8 cellular contexts compared by ENCODE assay signal in genomic region chr9:35729700-35730485, GRCh38. TPM values are rescaled to one million over a fixed set of nuclear protein-coding genes. Genes with fewer than 3 reads are reported as not detected.
DNase-seq lines count a peak whose midpoint lies in the region; ATAC-seq and TF ChIP-seq lines count a peak whose summit lies in the region.

No MANE protein-coding gene starts in this region.

- intact Hi-C loops in tibial artery (cut with DNase I; ENCODE audit: low total_unique reads): loop anchor here (5.0 kb wide), 1 partner anchor 38 kb away; no protein-coding TSS in a partner anchor

- H3K36me3 ChIP-seq in tibial artery: peaks cover 11 to 21% (median 14%) of the 10 kb centered on the region in 3 donors

- H3K9me3 ChIP-seq in tibial artery: no peaks in the 10 kb centered on the region

- no peak for ATAC-seq in GM21367 (IDR thresholded peaks at IDR 0.05; ENCODE audit: unreplicated experiment)
- no peak for ATAC-seq in GM21825 (IDR thresholded peaks at IDR 0.05; ENCODE audit: unreplicated experiment)

- H3K27me3 ChIP-seq in tibial artery: no peaks in the 10 kb centered on the region

- H3K4me3 ChIP-seq in tibial artery: peak overlapping the region; percentile 65 to 93

- peaks cover 0 to 81% (median 66%) of the 10 kb centered on the region in 4 donors for H3K4me1 ChIP-seq in tibial artery

- H3K27ac ChIP-seq in tibial artery: peak overlapping the region; percentile 92 to 99

- peak; percentile 95 for DNase-seq in EH (ENCODE audit: low read depth)
- DNase-seq in HT1080 (ENCODE audit: low read depth): peak; percentile 94
- DNase-seq in SKM-1 treated with dmso at 0.1 percent for 144 hours (lab: John Stamatoyannopoulos, UW; ENCODE audit: unreplicated experiment): peak; percentile 76
- DNase-seq in ecto neural progenitor cell (ENCODE audit: low spot score): peak; percentile 54
- peak; percentile 68 for DNase-seq in medulla oblongata (ENCODE audit: extremely low spot score)
- peak; percentile 67 to 86 for DNase-seq in tibial artery

- TF ChIP-seq CTCF in tibial artery (IDR thresholded peaks at IDR 0.05): peak; percentile 45 to 47

RNA-seq across cellular contexts. Expression of gene TLN1, which starts 2.1 kb away (rescaled TPM):
- 165 and 198 TPM in 2 replicates for total RNA-seq in HT1080 (2014; rRNA removed; shearing (Covaris generic))
- 138 and 146 TPM in 2 replicates for polyA plus RNA-seq in HT1080 (2015; cell fraction: cytosol; rRNA removed)
- 392 and 396 TPM in 2 replicates for polyA plus RNA-seq in HT1080 (2015; cell fraction: nucleus; rRNA removed)

RNA-seq across cellular contexts. Expression of gene CREB3, which starts 2.6 kb away (rescaled TPM):
- 42.1 and 44.1 TPM in 2 replicates for total RNA-seq in HT1080 (2014; rRNA removed; shearing (Covaris generic))
- 26.0 and 29.5 TPM in 2 replicates for polyA plus RNA-seq in HT1080 (2015; cell fraction: cytosol; rRNA removed)
- polyA plus RNA-seq in HT1080 (2015; cell fraction: nucleus; rRNA removed): 17.9 and 19.1 TPM in 2 replicates

RNA-seq across cellular contexts. Expression of gene GBA2, which starts 19.1 kb away (rescaled TPM):
- total RNA-seq in HT1080 (2014; rRNA removed; shearing (Covaris generic)): 39.2 and 41.6 TPM in 2 replicates
- polyA plus RNA-seq in HT1080 (2015; cell fraction: cytosol; rRNA removed): 25.3 and 26.6 TPM in 2 replicates
- 172 TPM in 2 replicates for polyA plus RNA-seq in HT1080 (2015; cell fraction: nucleus; rRNA removed)

RNA-seq across cellular contexts. Expression of gene RGP1, which starts 19.2 kb away (rescaled TPM):
- total RNA-seq in HT1080 (2014; rRNA removed; shearing (Covaris generic)): 15.8 and 22.1 TPM in 2 replicates
- polyA plus RNA-seq in HT1080 (2015; cell fraction: cytosol; rRNA removed): 15.5 and 19.7 TPM in 2 replicates
- 30.5 and 31.3 TPM in 2 replicates for polyA plus RNA-seq in HT1080 (2015; cell fraction: nucleus; rRNA removed)

RNA-seq across cellular contexts. Expression of gene MSMP, which starts 24.2 kb away (rescaled TPM):
- total RNA-seq in HT1080 (2014; rRNA removed; shearing (Covaris generic)): not detected in 2 replicates
- not detected in 2 replicates for polyA plus RNA-seq in HT1080 (2015; cell fraction: cytosol; rRNA removed)
- polyA plus RNA-seq in HT1080 (2015; cell fraction: nucleus; rRNA removed): 0.26 TPM in 1 of 2 replicates, not detected in the other
